ENCODE assay signal across 1 cellular context in genomic region chr17:18981642-18982424, GRCh38.
TF ChIP-seq lines count a peak whose summit lies in the region.

No MANE protein-coding gene starts in this region.

TF ChIP-seq in HepG2, 621 proteins besides CTCF, POLR2A, EP300 and RAD21 (continued from another document and continues in another):
- TF ChIP-seq RNF219 (CRISPR knock-in tag; IDR thresholded peaks at IDR 0.05) (no peak), TFDP2 (CRISPR knock-in tag; IDR thresholded peaks at IDR 0.05) (peak; percentile 67; the same call in 1 of the 2 replicates), DBP (CRISPR knock-in tag; IDR thresholded peaks at IDR 0.05; ENCODE audit: not compliant biosample characterization) (no peak), HNRNPLL (IDR thresholded peaks at IDR 0.05; ENCODE audit: low read depth, low read length, poor library complexity, severe bottlenecking) (peak; percentile 21), ZNF740 (CRISPR knock-in tag; IDR thresholded peaks at IDR 0.05) (peak; percentile 68; the same call in 1 of the 2 replicates), ZNF431 (CRISPR knock-in tag; IDR thresholded peaks at IDR 0.05; ENCODE audit: borderline replicate concordance, low read depth) (0 out of 2 replicates have a peak, but pooled peaks have one; percentile 64), PAXIP1 (CRISPR knock-in tag; conservative IDR thresholded peaks at IDR 0.05) (peak; percentile 83), CBX5 (CRISPR knock-in tag; IDR thresholded peaks at IDR 0.05; ENCODE audit: borderline replicate concordance) (no peak), ARID4A (CRISPR knock-in tag; IDR thresholded peaks at IDR 0.05; ENCODE audit: borderline replicate concordance) (peak; percentile 72; the same call in 1 of the 2 replicates), MED8 (CRISPR knock-in tag; IDR thresholded peaks at IDR 0.05; ENCODE audit: insufficient replicate concordance) (peak; percentile 49), ZNF44 (CRISPR knock-in tag; IDR thresholded peaks at IDR 0.05) (peak; percentile 56; the same call in 1 of the 2 replicates), HMG20B (CRISPR knock-in tag; conservative IDR thresholded peaks at IDR 0.05) (no peak), ZNF598 (CRISPR knock-in tag; IDR thresholded peaks at IDR 0.05; ENCODE audit: borderline replicate concordance) (no peak; the same call in 1 of the 2 replicates), ZNF577 (CRISPR knock-in tag; IDR thresholded peaks at IDR 0.05; ENCODE audit: borderline replicate concordance, low read depth) (peak; percentile 50; the same call in 1 of the 2 replicates), HDAC2 (CRISPR knock-in tag; IDR thresholded peaks at IDR 0.05) (peak; percentile 69), ZMAT3 (CRISPR knock-in tag; conservative IDR thresholded peaks at IDR 0.05) (peak; percentile 50; the same call in 1 of the 2 replicates), MAX (IDR thresholded peaks at IDR 0.05) (peak; percentile 67), ZBTB20 (CRISPR knock-in tag; IDR thresholded peaks at IDR 0.05; ENCODE audit: borderline replicate concordance, low read depth) (peak; percentile 84; the same call in 1 of the 2 replicates), NFKBIZ (CRISPR knock-in tag; IDR thresholded peaks at IDR 0.05) (0 out of 2 replicates have a peak, but pooled peaks have one; percentile 61), ZZZ3 (CRISPR knock-in tag; IDR thresholded peaks at IDR 0.05; ENCODE audit: borderline replicate concordance) (0 out of 2 replicates have a peak, but pooled peaks have one; percentile 61), LBX2 (CRISPR knock-in tag; IDR thresholded peaks at IDR 0.05; ENCODE audit: borderline replicate concordance) (no peak), ZSCAN31 (CRISPR knock-in tag; IDR thresholded peaks at IDR 0.05; ENCODE audit: low read depth) (peak; percentile 66; the same call in 1 of the 2 replicates), RBFOX2 (IDR thresholded peaks at IDR 0.05; ENCODE audit: low read depth, low read length) (peak; percentile 74), GTF3A (CRISPR knock-in tag; conservative IDR thresholded peaks at IDR 0.05) (0 out of 2 replicates have a peak, but pooled peaks have one; percentile 63), ZNF816 (CRISPR knock-in tag; IDR thresholded peaks at IDR 0.05; ENCODE audit: borderline replicate concordance) (no peak), LCORL (IDR thresholded peaks at IDR 0.05) (no peak), LCORL (CRISPR knock-in tag; IDR thresholded peaks at IDR 0.05) (no peak; the same call in 1 of the 2 replicates), ZFP1 (CRISPR knock-in tag; IDR thresholded peaks at IDR 0.05) (no peak), ZNF18 (CRISPR knock-in tag; IDR thresholded peaks at IDR 0.05; ENCODE audit: insufficient replicate concordance) (peak; percentile 30), ISL2 (CRISPR knock-in tag; IDR thresholded peaks at IDR 0.05) (peak; percentile 76), ZFY (CRISPR knock-in tag; IDR thresholded peaks at IDR 0.05) (peak; percentile 84), CHD2 (IDR thresholded peaks at IDR 0.05; ENCODE audit: low read depth, low read length) (no peak), ZNF34 (CRISPR knock-in tag; IDR thresholded peaks at IDR 0.05; ENCODE audit: borderline replicate concordance) (0 out of 2 replicates have a peak, but pooled peaks have one; percentile 40), ARID2 (CRISPR knock-in tag; IDR thresholded peaks at IDR 0.05; ENCODE audit: borderline replicate concordance) (no peak), CHD4 (IDR thresholded peaks at IDR 0.05; ENCODE audit: borderline replicate concordance, low read length) (0 out of 2 replicates have a peak, but pooled peaks have one; percentile 28), MXI1 (IDR thresholded peaks at IDR 0.05; ENCODE audit: borderline replicate concordance, low read depth, low read length) (peak; percentile 40; the same call in 1 of the 3 replicates), GABPA (IDR thresholded peaks at IDR 0.05; ENCODE audit: low read depth, low read length) (0 out of 2 replicates have a peak, but pooled peaks have one; percentile 10), GABPA (CRISPR knock-in tag; IDR thresholded peaks at IDR 0.05; ENCODE audit: low read depth) (0 out of 2 replicates have a peak, but pooled peaks have one; percentile 38), ZIK1 (CRISPR knock-in tag; IDR thresholded peaks at IDR 0.05; ENCODE audit: borderline replicate concordance, low read depth) (no peak), ZNF614 (CRISPR knock-in tag; IDR thresholded peaks at IDR 0.05; ENCODE audit: borderline replicate concordance) (peak; percentile 75; the same call in 1 of the 2 replicates), POLR2G (IDR thresholded peaks at IDR 0.05; ENCODE audit: low read depth, low read length) (peak; percentile 60), HNF4G (IDR thresholded peaks at IDR 0.05; ENCODE audit: borderline replicate concordance, low read depth, low read length) (peak; percentile 82; the same call in 1 of the 2 replicates), HNF4G (CRISPR knock-in tag; IDR thresholded peaks at IDR 0.05; ENCODE audit: borderline replicate concordance, low read depth) (peak; percentile 79; the same call in 1 of the 2 replicates), MEIS2 (CRISPR knock-in tag; IDR thresholded peaks at IDR 0.05) (peak; percentile 71; the same call in 1 of the 2 replicates), U2AF2 (IDR thresholded peaks at IDR 0.05; ENCODE audit: low read depth, low read length) (no peak), SNAPC2 (CRISPR knock-in tag; IDR thresholded peaks at IDR 0.05) (no peak), RBAK (CRISPR knock-in tag; IDR thresholded peaks at IDR 0.05) (no peak), ZNF75D (CRISPR knock-in tag; IDR thresholded peaks at IDR 0.05; ENCODE audit: borderline replicate concordance) (no peak), SRSF1 (optimal IDR thresholded peaks at IDR 0.05; ENCODE audit: low read depth, low read length) (peak; percentile 91), DMAP1 (CRISPR knock-in tag; IDR thresholded peaks at IDR 0.05) (peak; percentile 59; the same call in 1 of the 2 replicates)
